In the genomic region with DNA sequence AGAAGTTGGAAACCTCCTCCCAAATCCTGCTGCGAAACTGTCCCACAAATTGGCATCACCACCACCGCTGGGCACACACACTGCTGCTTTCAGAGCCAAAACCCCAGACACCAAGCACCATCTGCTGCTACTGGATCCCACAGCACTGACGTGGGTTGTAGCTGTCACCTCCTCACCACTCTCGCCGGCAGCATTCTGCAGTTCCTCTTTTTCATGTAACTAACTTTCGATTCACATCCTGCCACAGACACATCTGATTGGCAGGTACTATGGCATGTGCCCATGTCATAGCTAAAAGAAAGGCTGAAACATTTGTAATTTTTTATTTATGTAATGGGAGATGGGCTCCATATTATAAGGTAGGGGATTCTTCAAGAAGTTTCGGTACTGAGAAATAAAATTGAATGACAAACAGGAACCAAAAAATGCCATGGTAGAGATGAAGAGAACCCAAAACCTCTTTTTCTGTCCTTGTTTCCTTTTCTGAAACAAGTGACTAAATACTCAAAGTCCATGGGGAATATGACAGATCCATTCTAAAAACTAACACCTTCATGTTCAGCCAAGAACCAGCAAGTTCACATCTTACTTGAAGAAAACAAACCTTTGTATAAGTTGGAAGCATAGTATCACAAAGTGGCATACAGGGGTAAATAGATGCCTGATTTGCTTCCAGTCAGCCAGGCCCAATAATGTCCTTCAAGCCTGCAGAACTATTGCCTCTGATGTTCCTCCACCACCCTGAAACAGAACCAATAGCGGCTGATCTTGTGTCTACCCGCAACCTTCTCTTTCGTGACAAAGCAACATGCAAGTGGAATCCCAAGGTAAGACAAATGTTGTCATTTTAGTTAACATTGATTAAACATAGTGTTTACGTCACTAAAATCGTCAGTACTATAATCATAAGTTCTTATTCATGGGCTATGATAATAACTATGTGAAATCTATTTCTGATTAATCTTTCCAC, we compare ENCODE assay signal across 1 cellular context.
TF ChIP-seq lines count a peak whose summit lies in the region.

No MANE protein-coding gene starts in this region.

TF ChIP-seq in GM12878, 131 proteins besides CTCF, POLR2A, EP300 and RAD21 (continued from another document and continues in another):
- TF ChIP-seq SREBF2 (IDR thresholded peaks at IDR 0.05; ENCODE audit: low read length) (no peak), STAT1 (conservative IDR thresholded peaks at IDR 0.05) (no peak), CREB1 (IDR thresholded peaks at IDR 0.05; ENCODE audit: low read depth) (peak; percentile 88), E4F1 (IDR thresholded peaks at IDR 0.05; ENCODE audit: borderline replicate concordance, partially characterized antibody) (no peak), BHLHE40 (IDR thresholded peaks at IDR 0.05; ENCODE audit: borderline replicate concordance in 1 of 2, low read depth in 2 of 2, low read length in 1 of 2) (peak; percentile 85 to 92), PML (IDR thresholded peaks at IDR 0.05; ENCODE audit: low read length) (no peak), SUPT20H (IDR thresholded peaks at IDR 0.05; ENCODE audit: borderline replicate concordance, control insufficient read depth, low read depth, low read length) (no peak), CBX5 (IDR thresholded peaks at IDR 0.05; ENCODE audit: low read depth) (no peak), MTA2 (IDR thresholded peaks at IDR 0.05; ENCODE audit: low read depth) (peak; percentile 99), PAX8 (IDR thresholded peaks at IDR 0.05) (no peak), MEF2B (IDR thresholded peaks at IDR 0.05; ENCODE audit: partially characterized antibody, poor library complexity, severe bottlenecking) (peak; percentile 86), KAT2A (conservative IDR thresholded peaks at IDR 0.05; ENCODE audit: control insufficient read depth, low read depth, low read length) (no peak), ATF7 (IDR thresholded peaks at IDR 0.05; ENCODE audit: low read depth) (peak; percentile 92), EGR1 (IDR thresholded peaks at IDR 0.05; ENCODE audit: borderline replicate concordance in 1 of 2, low read depth in 2 of 2, low read length in 2 of 2) (no peak), ZBTB11 (CRISPR knock-in tag; IDR thresholded peaks at IDR 0.05) (no peak), NFYA (IDR thresholded peaks at IDR 0.05; ENCODE audit: borderline replicate concordance, low read depth, low read length) (no peak), SREBF1 (IDR thresholded peaks at IDR 0.05; ENCODE audit: low read length) (no peak), IKZF1 (conservative IDR thresholded peaks at IDR 0.05) (peak; percentile 99), NR2F1 (conservative IDR thresholded peaks at IDR 0.05) (peak; percentile 89), BACH1 (IDR thresholded peaks at IDR 0.05; ENCODE audit: borderline replicate concordance) (no peak; the same call in 1 of the 2 replicates), ZNF622 (IDR thresholded peaks at IDR 0.05) (no peak), TARDBP (IDR thresholded peaks at IDR 0.05; ENCODE audit: borderline replicate concordance) (0 out of 2 replicates have a peak, but pooled peaks have one; percentile 41), YBX1 (IDR thresholded peaks at IDR 0.05) (no peak), ZSCAN29 (IDR thresholded peaks at IDR 0.05) (no peak), WRNIP1 (IDR thresholded peaks at IDR 0.05; ENCODE audit: borderline replicate concordance, low read depth, low read length) (no peak), REST (IDR thresholded peaks at IDR 0.05; ENCODE audit: low read depth, low read length) (no peak), HDAC2 (IDR thresholded peaks at IDR 0.05) (no peak), ZZZ3 (IDR thresholded peaks at IDR 0.05; ENCODE audit: control insufficient read depth, insufficient read length, low read depth) (no peak), TCF3 (IDR thresholded peaks at IDR 0.05; ENCODE audit: borderline replicate concordance, insufficient read depth, low read depth, low read length) (peak; percentile 98), EED (IDR thresholded peaks at IDR 0.05; ENCODE audit: low read depth) (peak; percentile 91), IRF3 (IDR thresholded peaks at IDR 0.05) (no peak), ZNF217 (IDR thresholded peaks at IDR 0.05) (no peak)
- TF ChIP-seq, protein P1, sequence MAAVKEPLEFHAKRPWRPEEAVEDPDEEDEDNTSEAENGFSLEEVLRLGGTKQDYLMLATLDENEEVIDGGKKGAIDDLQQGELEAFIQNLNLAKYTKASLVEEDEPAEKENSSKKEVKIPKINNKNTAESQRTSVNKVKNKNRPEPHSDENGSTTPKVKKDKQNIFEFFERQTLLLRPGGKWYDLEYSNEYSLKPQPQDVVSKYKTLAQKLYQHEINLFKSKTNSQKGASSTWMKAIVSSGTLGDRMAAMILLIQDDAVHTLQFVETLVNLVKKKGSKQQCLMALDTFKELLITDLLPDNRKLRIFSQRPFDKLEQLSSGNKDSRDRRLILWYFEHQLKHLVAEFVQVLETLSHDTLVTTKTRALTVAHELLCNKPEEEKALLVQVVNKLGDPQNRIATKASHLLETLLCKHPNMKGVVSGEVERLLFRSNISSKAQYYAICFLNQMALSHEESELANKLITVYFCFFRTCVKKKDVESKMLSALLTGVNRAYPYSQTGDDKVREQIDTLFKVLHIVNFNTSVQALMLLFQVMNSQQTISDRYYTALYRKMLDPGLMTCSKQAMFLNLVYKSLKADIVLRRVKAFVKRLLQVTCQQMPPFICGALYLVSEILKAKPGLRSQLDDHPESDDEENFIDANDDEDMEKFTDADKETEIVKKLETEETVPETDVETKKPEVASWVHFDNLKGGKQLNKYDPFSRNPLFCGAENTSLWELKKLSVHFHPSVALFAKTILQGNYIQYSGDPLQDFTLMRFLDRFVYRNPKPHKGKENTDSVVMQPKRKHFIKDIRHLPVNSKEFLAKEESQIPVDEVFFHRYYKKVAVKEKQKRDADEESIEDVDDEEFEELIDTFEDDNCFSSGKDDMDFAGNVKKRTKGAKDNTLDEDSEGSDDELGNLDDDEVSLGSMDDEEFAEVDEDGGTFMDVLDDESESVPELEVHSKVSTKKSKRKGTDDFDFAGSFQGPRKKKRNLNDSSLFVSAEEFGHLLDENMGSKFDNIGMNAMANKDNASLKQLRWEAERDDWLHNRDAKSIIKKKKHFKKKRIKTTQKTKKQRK (IDR thresholded peaks at IDR 0.05; ENCODE audit: low read depth, low read length), result no peak
- TF ChIP-seq, protein P2, sequence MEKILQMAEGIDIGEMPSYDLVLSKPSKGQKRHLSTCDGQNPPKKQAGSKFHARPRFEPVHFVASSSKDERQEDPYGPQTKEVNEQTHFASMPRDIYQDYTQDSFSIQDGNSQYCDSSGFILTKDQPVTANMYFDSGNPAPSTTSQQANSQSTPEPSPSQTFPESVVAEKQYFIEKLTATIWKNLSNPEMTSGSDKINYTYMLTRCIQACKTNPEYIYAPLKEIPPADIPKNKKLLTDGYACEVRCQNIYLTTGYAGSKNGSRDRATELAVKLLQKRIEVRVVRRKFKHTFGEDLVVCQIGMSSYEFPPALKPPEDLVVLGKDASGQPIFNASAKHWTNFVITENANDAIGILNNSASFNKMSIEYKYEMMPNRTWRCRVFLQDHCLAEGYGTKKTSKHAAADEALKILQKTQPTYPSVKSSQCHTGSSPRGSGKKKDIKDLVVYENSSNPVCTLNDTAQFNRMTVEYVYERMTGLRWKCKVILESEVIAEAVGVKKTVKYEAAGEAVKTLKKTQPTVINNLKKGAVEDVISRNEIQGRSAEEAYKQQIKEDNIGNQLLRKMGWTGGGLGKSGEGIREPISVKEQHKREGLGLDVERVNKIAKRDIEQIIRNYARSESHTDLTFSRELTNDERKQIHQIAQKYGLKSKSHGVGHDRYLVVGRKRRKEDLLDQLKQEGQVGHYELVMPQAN (conservative IDR thresholded peaks at IDR 0.05), result no peak
- TF ChIP-seq, protein P3, sequence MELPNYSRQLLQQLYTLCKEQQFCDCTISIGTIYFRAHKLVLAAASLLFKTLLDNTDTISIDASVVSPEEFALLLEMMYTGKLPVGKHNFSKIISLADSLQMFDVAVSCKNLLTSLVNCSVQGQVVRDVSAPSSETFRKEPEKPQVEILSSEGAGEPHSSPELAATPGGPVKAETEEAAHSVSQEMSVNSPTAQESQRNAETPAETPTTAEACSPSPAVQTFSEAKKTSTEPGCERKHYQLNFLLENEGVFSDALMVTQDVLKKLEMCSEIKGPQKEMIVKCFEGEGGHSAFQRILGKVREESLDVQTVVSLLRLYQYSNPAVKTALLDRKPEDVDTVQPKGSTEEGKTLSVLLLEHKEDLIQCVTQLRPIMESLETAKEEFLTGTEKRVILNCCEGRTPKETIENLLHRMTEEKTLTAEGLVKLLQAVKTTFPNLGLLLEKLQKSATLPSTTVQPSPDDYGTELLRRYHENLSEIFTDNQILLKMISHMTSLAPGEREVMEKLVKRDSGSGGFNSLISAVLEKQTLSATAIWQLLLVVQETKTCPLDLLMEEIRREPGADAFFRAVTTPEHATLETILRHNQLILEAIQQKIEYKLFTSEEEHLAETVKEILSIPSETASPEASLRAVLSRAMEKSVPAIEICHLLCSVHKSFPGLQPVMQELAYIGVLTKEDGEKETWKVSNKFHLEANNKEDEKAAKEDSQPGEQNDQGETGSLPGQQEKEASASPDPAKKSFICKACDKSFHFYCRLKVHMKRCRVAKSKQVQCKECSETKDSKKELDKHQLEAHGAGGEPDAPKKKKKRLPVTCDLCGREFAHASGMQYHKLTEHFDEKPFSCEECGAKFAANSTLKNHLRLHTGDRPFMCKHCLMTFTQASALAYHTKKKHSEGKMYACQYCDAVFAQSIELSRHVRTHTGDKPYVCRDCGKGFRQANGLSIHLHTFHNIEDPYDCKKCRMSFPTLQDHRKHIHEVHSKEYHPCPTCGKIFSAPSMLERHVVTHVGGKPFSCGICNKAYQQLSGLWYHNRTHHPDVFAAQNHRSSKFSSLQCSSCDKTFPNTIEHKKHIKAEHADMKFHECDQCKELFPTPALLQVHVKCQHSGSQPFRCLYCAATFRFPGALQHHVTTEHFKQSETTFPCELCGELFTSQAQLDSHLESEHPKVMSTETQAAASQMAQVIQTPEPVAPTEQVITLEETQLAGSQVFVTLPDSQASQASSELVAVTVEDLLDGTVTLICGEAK (IDR thresholded peaks at IDR 0.05; ENCODE audit: borderline replicate concordance), result no peak
